In genomic region chr9:86354882-86355399, GRCh38 we compare ENCODE assay signal across 8 cellular contexts. TPM values are rescaled to one million over a fixed set of nuclear protein-coding genes. Genes with fewer than 3 reads are reported as not detected.
DNase-seq lines count a peak whose midpoint lies in the region; ATAC-seq, FAIRE-seq and TF ChIP-seq lines count a peak whose summit lies in the region.

No MANE protein-coding gene starts in this region.

- H3K18ac ChIP-seq in IMR-90 (ENCODE audit: low read depth, low read length) = peak overlapping the region; percentile 8

- H3K4me3 ChIP-seq in BLaER1 treated with 17β-estradiol and CSF1 and Interleukin-3, amounts not matched to agents 10 nM and 100 nM = peak overlapping the region; percentile 82 to 95 (median 88)
- H3K4me3 ChIP-seq in IMR-90 (ENCODE audit: insufficient read depth, low read depth, low read length) = peak overlapping the region; percentile 55
- H3K4me3 ChIP-seq in GM12878 = peak overlapping the region; percentile 99
- peak overlapping the region; percentile 66 to 83 (median 76) for H3K4me3 ChIP-seq in thyroid gland (replicated peaks in 1 of 3)

- in situ Hi-C loops in IMR-90 (cut with MboI; ENCODE audit: low sequenced_read_pairs) (no loop called here), GM12878 (cut with MboI) (no loop called here)

- no peak for FAIRE-seq in GM12878 (lab: Jason Lieb, UNC)

- CTCF ChIA-PET in IMR-90 (lab: Yijun Ruan, JAX) = no interaction called here
- CTCF ChIA-PET in GM12878 (lab: Yijun Ruan, JAX) = no interaction called here

- H4K8ac ChIP-seq in IMR-90 (ENCODE audit: low read depth in 2 of 2, low read length in 2 of 2) = peak overlapping the region; percentile 73 to 88

- peaks cover 35 to 59% (median 46%) of the 10 kb centered on the region in 10 experiments for H3K4me1 ChIP-seq in BLaER1 treated with 17β-estradiol and CSF1 and Interleukin-3, amounts not matched to agents 10 nM and 100 nM
- H3K4me1 ChIP-seq in IMR-90 (ENCODE audit: control insufficient read depth, insufficient read depth, low read length) (peaks cover 3% of the 10 kb centered on the region; the same call in 1 of the 2 replicates), GM12878 (ENCODE audit: control insufficient read depth, insufficient read depth, low read length) (no peaks in the 10 kb centered on the region; the same call in 1 of the 2 replicates), thyroid gland (peaks cover 12 to 27% of the 10 kb centered on the region in 2 donors)

- H3K14ac ChIP-seq in IMR-90 (replicated peaks; ENCODE audit: low read depth, low read length) = peak overlapping the region; percentile 79

- ATAC-seq in IMR-90 (ENCODE audit: low read depth) = no peak
- ATAC-seq in GM12878 = no peak

- H3K4ac ChIP-seq in IMR-90 (ENCODE audit: low read depth, low read length) = peak overlapping the region; percentile 64

- no peak for TF ChIP-seq RAD21 in IMR-90 (IDR thresholded peaks at IDR 0.05; ENCODE audit: low read length)
- TF ChIP-seq RAD21 in GM12878 (IDR thresholded peaks at IDR 0.05; ENCODE audit: insufficient read depth, low read depth, low read length) = no peak

- no peak for DNase-seq in IMR-90
- DNase-seq in GM12878 (ENCODE audit: low read depth, low spot score) = no peak
- DNase-seq in kidney tubule cell (ENCODE audit: low spot score) = peak; percentile 20
- DNase-seq in thyroid gland = no peak
- DNase-seq in NCI-H187 (lab: John Stamatoyannopoulos, UW) = no peak
- DNase-seq in GF-D8 (lab: John Stamatoyannopoulos, UW) = no peak
- no peak for DNase-seq in stimulated activated CD4-positive, alpha-beta T cell treated with anti-CD3 and anti-CD28 coated beads, Interleukin-2, amount 100 ng/mL, for 48 hours

- H4K20me1 ChIP-seq in BLaER1 treated with 17β-estradiol and CSF1 and Interleukin-3, amounts not matched to agents 10 nM and 100 nM = peaks cover 0 to 33% (median 19%) of the 10 kb centered on the region in 11 experiments; a peak in 13 of 22 replicates
- no peaks in the 10 kb centered on the region for H4K20me1 ChIP-seq in IMR-90 (ENCODE audit: insufficient read depth, low read length)
- no peaks in the 10 kb centered on the region for H4K20me1 ChIP-seq in GM12878 (ENCODE audit: control insufficient read depth, insufficient read depth)

- TF ChIP-seq POLR2A in IMR-90 (IDR thresholded peaks at IDR 0.05; ENCODE audit: low read depth, low read length) (no peak), GM12878 (IDR thresholded peaks at IDR 0.05; ENCODE audit: low read depth, low read length) (no peak), thyroid gland (IDR thresholded peaks at IDR 0.05) (no peak)

- peak overlapping the region; percentile 73 for H2AK9ac ChIP-seq in IMR-90 (replicated peaks; ENCODE audit: low read depth, low read length, poor library complexity)

- peaks cover 43% of the 10 kb centered on the region for H3K79me2 ChIP-seq in GM12878 (ENCODE audit: control insufficient read depth, insufficient read depth, low read length)

- H4K91ac ChIP-seq in IMR-90 (ENCODE audit: insufficient read depth, low read depth, low read length) = peak overlapping the region; percentile 27; the same call in 1 of the 2 replicates

- POLR2A ChIA-PET in IMR-90 (lab: Charles Lee; ENCODE audit: unreplicated experiment) = no interaction called here
- POLR2A ChIA-PET in GM12878 (lab: Charles Lee) = no interaction called here

- peaks cover 0 to 16% (median 10%) of the 10 kb centered on the region in 11 experiments; a peak in 10 of 22 replicates for H3K27me3 ChIP-seq in BLaER1 treated with 17β-estradiol and CSF1 and Interleukin-3, amounts not matched to agents 10 nM and 100 nM
- H3K27me3 ChIP-seq in IMR-90 (ENCODE audit: control insufficient read depth, insufficient read depth, low read length) (no peaks in the 10 kb centered on the region), GM12878 (replicated peaks in 1 of 2; ENCODE audit: control insufficient read depth in 2 of 2, insufficient read depth in 2 of 2, low read length in 1 of 2) (no peaks in the 10 kb centered on the region), thyroid gland (no peaks in the 10 kb centered on the region)

- no peak overlapping the region for H2BK20ac ChIP-seq in IMR-90 (ENCODE audit: low read depth, low read length)

- intact Hi-C loops in IMR-90 (cut with micrococcal nuclease) = loop anchor here (1.0 kb wide), 1 partner anchor 51 kb away; no protein-coding TSS in a partner anchor
- intact Hi-C loops in GM12878 (cut with micrococcal nuclease; ENCODE audit: unreplicated experiment) = loop anchor here (5.0 to 10.0 kb wide), 2 partner anchors 153 to 1150 kb away; no protein-coding TSS in a partner anchor
- intact Hi-C loops in thyroid gland (cut with DNase I) = loop anchor here (10.0 kb wide), 1 partner anchor 70 kb away; the partner anchor contains the start of gene ISCA1

- H3K79me1 ChIP-seq in IMR-90 (ENCODE audit: low read depth in 1 of 2, low read length in 2 of 2) = peaks cover 6 to 17% of the 10 kb centered on the region in 2 experiments

- H3K4me2 ChIP-seq in BLaER1 treated with 17β-estradiol and CSF1 and Interleukin-3, amounts not matched to agents 10 nM and 100 nM = peak overlapping the region; percentile 79 to 98 (median 96)
- H3K4me2 ChIP-seq in IMR-90 (ENCODE audit: low read depth, low read length) = peak overlapping the region; percentile 91
- H3K4me2 ChIP-seq in GM12878 (ENCODE audit: control insufficient read depth, insufficient read depth) = peak overlapping the region; percentile 88

- H3K9me3 ChIP-seq in BLaER1 treated with 17β-estradiol and CSF1 and Interleukin-3, amounts not matched to agents 10 nM and 100 nM (replicated peaks in 1 of 11) = no peaks in the 10 kb centered on the region
- H3K9me3 ChIP-seq in IMR-90 (ENCODE audit: control insufficient read depth, insufficient read depth, low read length) (no peaks in the 10 kb centered on the region), GM12878 (replicated peaks; ENCODE audit: control insufficient read depth, insufficient read depth, low read length) (no peaks in the 10 kb centered on the region), thyroid gland (no peaks in the 10 kb centered on the region)

- no peak for TF ChIP-seq CTCF in IMR-90 (conservative IDR thresholded peaks at IDR 0.05; ENCODE audit: low read depth, low read length)
- no peak for TF ChIP-seq CTCF in GM12878 (IDR thresholded peaks at IDR 0.05 in 2 of 3, conservative IDR thresholded peaks at IDR 0.05 in 1 of 3; ENCODE audit: control insufficient read depth in 2 of 3, extremely low read depth in 1 of 3, insufficient read depth in 1 of 3, low read depth in 3 of 3, low read length in 3 of 3)
- peak in 1 of 6 experiments; percentile 20 for TF ChIP-seq CTCF in thyroid gland (IDR thresholded peaks at IDR 0.05)

- TF ChIP-seq EP300 in GM12878 (IDR thresholded peaks at IDR 0.05; ENCODE audit: borderline replicate concordance in 1 of 2, control insufficient read depth in 1 of 2, low read depth in 2 of 2, low read length in 2 of 2) = no peak

- no peak overlapping the region for H2AK5ac ChIP-seq in IMR-90 (ENCODE audit: low read depth, low read length)

- BruUV-seq in IMR-90 (replicated peaks; lab: Mats Ljungman, UMichigan) (no TSS peak), GM12878 (replicated peaks; lab: Mats Ljungman, UMichigan) (no TSS peak)

- H3K9ac ChIP-seq in BLaER1 treated with 17β-estradiol and CSF1 and Interleukin-3, amounts not matched to agents 10 nM and 100 nM = peak overlapping the region; percentile 84 to 97 (median 94)
- H3K9ac ChIP-seq in IMR-90 (ENCODE audit: low read depth, low read length) (peak overlapping the region; percentile 85), GM12878 (ENCODE audit: control insufficient read depth, insufficient read depth, low read length) (peak overlapping the region; percentile 69)

- peak overlapping the region; percentile 86; the same call in 1 of the 2 replicates for H3K23ac ChIP-seq in IMR-90 (ENCODE audit: low read depth, low read length)

- no peaks in the 10 kb centered on the region for H3K9me1 ChIP-seq in IMR-90 (ENCODE audit: insufficient read depth, low read length)

- WGBS in IMR-90 (ENCODE audit: extremely low coverage in 2 of 2, insufficient read length in 1 of 2), 2 experiments = no CpG with 5 or more reads among the region's 20 CpGs
- 28% methylated on average over 20 of the region's 20 CpGs for WGBS in GM12878 (ENCODE audit: insufficient coverage, insufficient replicate concordance, low lambda C conversion rate, missing lambda C conversion rate)
- 29 to 32% methylated on average over 17 to 20 of the region's 20 CpGs for WGBS in thyroid gland, 2 donors

- H2BK5ac ChIP-seq in IMR-90 (ENCODE audit: low read depth, low read length, poor library complexity, severe bottlenecking) = peak overlapping the region; percentile 63

- dilution Hi-C loops in IMR-90 (cut with HindIII; ENCODE audit: low sequenced_read_pairs, unreplicated experiment) = no loop called here

- H3K56ac ChIP-seq in IMR-90 (ENCODE audit: extremely low read depth, insufficient read depth, low read length) = peak overlapping the region; percentile 76; the same call in 1 of the 2 replicates

- no peak overlapping the region for H2BK15ac ChIP-seq in IMR-90 (ENCODE audit: low read depth, low read length)

- H2BK120ac ChIP-seq in IMR-90 (ENCODE audit: low read depth, low read length) = no peak overlapping the region; the same call in 1 of the 2 replicates

- H3K36me3 ChIP-seq in BLaER1 treated with 17β-estradiol and CSF1 and Interleukin-3, amounts not matched to agents 10 nM and 100 nM = peaks cover 0 to 32% (median 15%) of the 10 kb centered on the region in 11 experiments; a peak in 15 of 22 replicates
- H3K36me3 ChIP-seq in IMR-90 (ENCODE audit: control insufficient read depth, insufficient read depth, low read length) (peaks cover 2% of the 10 kb centered on the region; the same call in 1 of the 2 replicates), GM12878 (ENCODE audit: control insufficient read depth in 2 of 2, insufficient read depth in 2 of 2, low read length in 1 of 2) (no peaks in the 10 kb centered on the region; a peak in 1 of 4 replicates), thyroid gland (no peaks in the 10 kb centered on the region)

- peak overlapping the region; percentile 97 for H2AFZ ChIP-seq in IMR-90 (replicated peaks; ENCODE audit: low read length, poor library complexity)
- H2AFZ ChIP-seq in GM12878 (ENCODE audit: control insufficient read depth, low read depth, low read length) = peak overlapping the region; percentile 81

- peak overlapping the region; percentile 58 for H4K5ac ChIP-seq in IMR-90 (ENCODE audit: low read depth, low read length)

- peak overlapping the region; percentile 52 to 97 (median 93); a peak in 21 of 22 replicates for H3K27ac ChIP-seq in BLaER1 treated with 17β-estradiol and CSF1 and Interleukin-3, amounts not matched to agents 10 nM and 100 nM
- H3K27ac ChIP-seq in IMR-90 (ENCODE audit: insufficient read depth, low read length) (peak overlapping the region; percentile 60), GM12878 (ENCODE audit: control insufficient read depth, insufficient read depth) (no peak overlapping the region), thyroid gland (peak overlapping the region; percentile 80 to 90 (median 90))

- RAD21 ChIA-PET in GM12878 (lab: Charles Lee; ENCODE audit: unreplicated experiment) = no interaction called here

- SMC1A ChIA-PET in GM12878 (lab: Charles Lee; ENCODE audit: uncharacterized antibody, unreplicated experiment) = no interaction called here

RNA-seq across cellular contexts. Expression of gene TUT7, which starts 0.7 kb away (rescaled TPM):
- total RNA-seq in IMR-90 (2012; rRNA removed) = 33.3 and 58.3 TPM in 2 replicates
- polyA plus RNA-seq in IMR-90 (2012; rRNA removed) = 13.3 and 14.4 TPM in 2 replicates
- polyA plus RNA-seq in IMR-90 (2012; cell fraction: cytosol; rRNA removed) = 1.1 and 3.5 TPM in 2 replicates
- polyA plus RNA-seq in IMR-90 (2012; cell fraction: nucleus; rRNA removed; ENCODE audit: low replicate concordance) = 1.2 and 18.6 TPM in 2 replicates
- 214 and 227 TPM in 2 replicates for total RNA-seq in GM12878 (2013; cell fraction: nucleolus; rRNA removed)
- total RNA-seq in GM12878 (2014; rRNA removed) = 28.1 and 33.2 TPM in 2 replicates
- 49.8 and 50.4 TPM in 2 replicates for total RNA-seq in GM12878 (2014; rRNA removed; fragmentation: Illumina TruSeq; extraction: Trizol)
- total RNA-seq in GM12878 (2021) = 26.4 and 28.8 TPM in 2 replicates
- polyA plus RNA-seq in GM12878 (2011; ENCODE audit: low read depth) = 11.7 TPM
- polyA plus RNA-seq in GM12878 (2011; rRNA removed) = 38.9 and 60.3 TPM in 2 replicates
- polyA plus RNA-seq in GM12878 (2011; cell fraction: cytosol; rRNA removed) = 15.0 and 19.8 TPM in 2 replicates
- polyA plus RNA-seq in GM12878 (2011; cell fraction: nucleus; rRNA removed) = 40.9 and 49.0 TPM in 2 replicates
- polyA plus RNA-seq in GM12878 (2012) = 19.8 and 29.9 TPM in 2 replicates
- polyA plus RNA-seq in GM12878 (2014; fragmentation: Illumina TruSeq; extraction: Trizol) = 43.3 and 50.7 TPM in 2 replicates
- 10 to 100 TPM in 1 of 2 experiments, 1 to 10 TPM in 1; 10.0 to 10.3 TPM for polyA plus RNA-seq in GM12878 (2014; fragmentation: Nextera tagmentation; extraction: Ambion mirVana)
- 16.1 and 22.4 TPM in 2 replicates for polyA plus RNA-seq in GM12878 (2014; rRNA removed)
- polyA plus RNA-seq in GM12878 (2016; fragmentation: Nextera tagmentation; extraction: Ambion mirVana) = 10 to 100 TPM; 31.9 to 32.8 TPM
- 50.4 and 80.2 TPM in 2 replicates for polyA minus RNA-seq in GM12878 (2011; rRNA and poly(A)+ RNA removed)
- polyA minus RNA-seq in GM12878 (2011; cell fraction: cytosol; rRNA and poly(A)+ RNA removed) = 15.5 and 24.2 TPM in 2 replicates
- polyA minus RNA-seq in GM12878 (2011; cell fraction: nucleus; rRNA and poly(A)+ RNA removed) = 82.0 and 109 TPM in 2 replicates
- total RNA-seq in thyroid gland = 10 to 100 TPM; 32.0 to 40.6 (median 33.7) TPM
